ENCODE assay signal across 2 cellular contexts in genomic region chr12:111626230-111626629, GRCh38.
A peak's percentile ranks its signal among the peaks of the same experiment; 100 is the strongest.
TF ChIP-seq lines count a peak whose summit lies in the region.

No MANE protein-coding gene starts in this region.

TF ChIP-seq in HEK293, 187 proteins besides CTCF, POLR2A, EP300 and RAD21:
- TF ChIP-seq ZNF121 (tag by site-specific recombination; IDR thresholded peaks at IDR 0.05), result peak; percentile 46; the same call in 1 of the 2 replicates
- TF ChIP-seq HOXA7 (CRISPR knock-in tag; IDR thresholded peaks at IDR 0.05; ENCODE audit: borderline replicate concordance), result no peak
- TF ChIP-seq ZNF274 (IDR thresholded peaks at IDR 0.05; ENCODE audit: low read length), result no peak
- no peak for TF ChIP-seq ZNF274 (tag by site-specific recombination; IDR thresholded peaks at IDR 0.05; ENCODE audit: borderline replicate concordance)
- TF ChIP-seq ZNF324 (tag by site-specific recombination; IDR thresholded peaks at IDR 0.05), result no peak

TF ChIP-seq in K562, 482 proteins besides CTCF, POLR2A, EP300 and RAD21:
- TF ChIP-seq, protein P1, sequence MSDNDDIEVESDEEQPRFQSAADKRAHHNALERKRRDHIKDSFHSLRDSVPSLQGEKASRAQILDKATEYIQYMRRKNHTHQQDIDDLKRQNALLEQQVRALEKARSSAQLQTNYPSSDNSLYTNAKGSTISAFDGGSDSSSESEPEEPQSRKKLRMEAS (CRISPR knock-in tag; IDR thresholded peaks at IDR 0.05), result no peak
- TF ChIP-seq POLR2H (tag; IDR thresholded peaks at IDR 0.05; ENCODE audit: low read depth) (no peak), CEBPB (tag; IDR thresholded peaks at IDR 0.05) (peak; percentile 7; the same call in 1 of the 2 replicates), ZNF121 (CRISPR knock-in tag; conservative IDR thresholded peaks at IDR 0.05) (peak; percentile 55)
